ENCODE assay signal across 13 cellular contexts in the genomic region with DNA sequence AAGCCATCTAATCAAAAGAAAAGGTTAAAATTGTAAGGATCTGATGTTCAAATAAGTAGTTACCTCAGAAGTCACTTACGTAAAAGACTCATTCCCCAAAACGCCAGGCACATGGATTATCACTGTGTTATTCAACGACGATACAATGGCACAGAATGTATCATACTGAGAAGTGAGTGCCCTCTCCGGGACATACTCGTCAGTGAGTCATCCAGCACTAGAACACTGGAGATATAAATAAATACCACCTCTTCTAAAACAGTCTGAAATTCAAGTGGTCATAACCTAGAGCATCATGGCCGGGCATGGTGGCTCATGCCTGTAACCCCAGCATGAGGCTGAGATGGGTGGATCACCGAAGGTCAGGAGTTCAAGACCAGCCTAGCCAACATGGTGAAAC. TPM values are rescaled to one million over a fixed set of nuclear protein-coding genes. Genes with fewer than 3 reads are reported as not detected.
DNase-seq lines count a peak whose midpoint lies in the region; ATAC-seq and TF ChIP-seq lines count a peak whose summit lies in the region.
"Had no signal": no experiment of that assay in that cellular context is flagged by ENCODE, and none has a peak within 500 bp of the region (broad histone marks: within the 10 kb centered on the region; RNA-seq: fewer than 3 reads in every experiment).

No MANE protein-coding gene starts in this region.

- ATAC-seq in Right ventricle myocardium superior (ENCODE audit: poor library complexity), result peak; percentile 91
- no peak for ATAC-seq in GM18505 (IDR thresholded peaks at IDR 0.05; ENCODE audit: unreplicated experiment)
- ATAC-seq in GM18907 (IDR thresholded peaks at IDR 0.05; ENCODE audit: unreplicated experiment), result no peak
- ATAC-seq: body of pancreas had no signal

- DNase-seq in HFFc6 (peak; percentile 68), amniotic epithelial cell (ENCODE audit: low read depth) (peak; percentile 73), Right ventricle myocardium superior (peak; percentile 49), superior temporal gyrus (ENCODE audit: extremely low spot score) (peak; percentile 66), C1 segment of cervical spinal cord (lab: John Stamatoyannopoulos, UW) (no peak), OCI-M2 (lab: John Stamatoyannopoulos, UW; ENCODE audit: unreplicated experiment) (no peak)
- DNase-seq: activated CD4-positive, CD25-positive, alpha-beta regulatory T cell treated with anti-CD3 and anti-CD28 coated beads, Interleukin-2, amount 50 U/mL, for 72 hours; body of pancreas; islet precursor cell; testis had no signal

- TF ChIP-seq POLR2A in GM18505 (IDR thresholded peaks at IDR 0.05; ENCODE audit: borderline replicate concordance, extremely low read depth, insufficient read depth, insufficient read length), result no peak

- no peaks in the 10 kb centered on the region for H3K36me3 Mint-ChIP-seq in HFFc6 (ENCODE audit: low read depth)

- H3K27ac Mint-ChIP-seq in HFFc6, result peak overlapping the region; percentile 67

- no peak overlapping the region; the same call in 1 of the 2 replicates for H3K4me3 Mint-ChIP-seq in HFFc6

- peaks cover 47% of the 10 kb centered on the region for H3K4me1 Mint-ChIP-seq in HFFc6 (ENCODE audit: low read depth)

- intact Hi-C loops in Right ventricle myocardium superior (cut with DNase I), result no loop called here

- H3K27me3 Mint-ChIP-seq in HFFc6 (ENCODE audit: insufficient read depth), result no peaks in the 10 kb centered on the region

- no peak for TF ChIP-seq CTCF in HFFc6 (IDR thresholded peaks at IDR 0.05)

- H3K9me3 Mint-ChIP-seq in HFFc6, result no peaks in the 10 kb centered on the region

RNA-seq across cellular contexts. Expression of a gene that starts 24.9 kb away (rescaled TPM):
- 1 to 10 TPM; 5.0 to 6.2 (median 5.8) TPM for total RNA-seq in HFFc6 (2021; fragmentation: NEBNext Ultra II Directional; extraction: Animal tissue kit (Norgen Biotek cat#: 25700))
- 25.7 TPM for total RNA-seq in Right ventricle myocardium superior

RNA-seq across cellular contexts. Expression of a gene that starts 58.2 kb away (rescaled TPM):
- not detected for total RNA-seq in HFFc6 (2021; fragmentation: NEBNext Ultra II Directional; extraction: Animal tissue kit (Norgen Biotek cat#: 25700))
- total RNA-seq in Right ventricle myocardium superior, result 0.13 TPM
- total RNA-seq: HT-29 had no signal

Comparison
In these comparisons a context has a peak if more than half of its experiments do, and no peak if none do; other contexts are left out.
1. DNase-seq: peak in HFFc6 (single experiment), amniotic epithelial cell (single experiment), Right ventricle myocardium superior (single experiment) and superior temporal gyrus (single experiment); none in C1 segment of cervical spinal cord (0 of 14) and OCI-M2 (single experiment).